16 cellular contexts compared by ENCODE assay signal in the genomic region with DNA sequence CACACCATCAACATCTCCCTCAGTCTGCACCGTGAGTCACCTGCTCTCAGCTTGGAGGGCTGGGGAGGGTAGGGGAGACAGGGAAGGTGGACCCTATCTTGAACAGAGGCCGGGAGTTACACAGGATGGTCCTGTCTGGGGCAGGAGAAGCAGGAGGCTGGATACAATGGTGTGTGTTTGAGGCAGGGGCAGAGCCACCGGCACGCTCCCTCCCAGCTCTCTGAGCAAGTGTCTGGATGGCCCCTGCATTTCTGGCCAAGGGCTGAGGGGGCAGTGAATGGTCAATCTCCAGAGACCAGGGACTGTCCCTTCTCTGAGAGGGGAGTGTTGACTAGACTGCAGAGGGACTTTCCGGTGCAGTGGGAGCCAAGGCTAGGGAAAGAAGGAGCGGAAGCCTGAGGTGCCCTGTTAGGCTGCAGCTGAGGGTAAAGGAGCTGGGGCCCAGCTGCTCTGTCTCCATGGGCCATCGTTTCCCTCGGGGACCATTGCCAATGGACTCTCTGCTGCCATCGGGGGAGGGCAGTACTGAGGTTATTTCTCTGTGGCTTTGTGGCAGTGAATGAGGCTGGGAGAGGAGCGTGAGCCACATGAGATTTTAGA. TPM values are rescaled to one million over a fixed set of nuclear protein-coding genes. Genes with fewer than 3 reads are reported as not detected.
DNase-seq lines count a peak whose midpoint lies in the region; ATAC-seq and TF ChIP-seq lines count a peak whose summit lies in the region.
"Had no signal": no experiment of that assay in that cellular context is flagged by ENCODE, and none has a peak within 500 bp of the region (broad histone marks: within the 10 kb centered on the region; RNA-seq: fewer than 3 reads in every experiment).

No MANE protein-coding gene starts in this region.

- no peaks in the 10 kb centered on the region for H3K9me3 ChIP-seq in BLaER1 treated with 17β-estradiol and CSF1 and Interleukin-3, amounts not matched to agents 10 nM and 100 nM (replicated peaks in 1 of 11)
- no peaks in the 10 kb centered on the region for H3K9me3 ChIP-seq in hepatocyte (ENCODE audit: low read depth)
- H3K9me3 ChIP-seq in gastrocnemius medialis: no peaks in the 10 kb centered on the region

- H3K9me3 Mint-ChIP-seq in natural killer cell treated with Interleukin-12 subunit alpha and Interleukin-12 subunit beta and Interleukin-15 and Interleukin-18, amount 100 ng/mL, for 72 hours: no peaks in the 10 kb centered on the region
- H3K9me3 Mint-ChIP-seq: effector memory CD8-positive, alpha-beta T cell; T-helper 1 cell treated with Interleukin-12 subunit alpha and Interleukin-12 subunit beta and Interleukin-4 antibody, amounts not matched to agents 30 μg/mL and 1 μg/mL, for 36 hours had no signal

- H3K27ac ChIP-seq in BLaER1 treated with 17β-estradiol and CSF1 and Interleukin-3, amounts not matched to agents 10 nM and 100 nM: peak overlapping the region in 8 of 11 experiments; percentile 23 to 91 (median 88); a peak in 11 of 22 replicates
- H3K27ac ChIP-seq in hepatocyte (peak overlapping the region; percentile 98), gastrocnemius medialis (peak overlapping the region in 3 of 4 donors; percentile 52 to 55 (median 54))

- H3K27me3 Mint-ChIP-seq in natural killer cell treated with Interleukin-12 subunit alpha and Interleukin-12 subunit beta and Interleukin-15 and Interleukin-18, amount 100 ng/mL, for 72 hours: no peaks in the 10 kb centered on the region
- H3K27me3 Mint-ChIP-seq: activated CD4-positive, alpha-beta T cell treated with anti-CD3 and anti-CD28 coated beads for 36 hours; effector memory CD8-positive, alpha-beta T cell had no signal

- DNase-seq in anterior cingulate cortex (lab: John Stamatoyannopoulos, UW) (peak in 38 of 58 donors; percentile 15 to 71 (median 40)), hepatocyte (ENCODE audit: low spot score) (no peak), gastrocnemius medialis (no peak)
- no peak for DNase-seq in activated CD4-positive, alpha-beta T cell treated with anti-CD3 and anti-CD28 coated beads for 4 hours
- no peak for DNase-seq in natural killer cell treated with Interleukin-12 subunit alpha and Interleukin-12 subunit beta and Interleukin-15 and Interleukin-18, amount 100 ng/mL, for 72 hours (ENCODE audit: low spot score)
- DNase-seq: activated CD4-positive, alpha-beta T cell treated with anti-CD3 and anti-CD28 coated beads for 36 hours; activated T-cell treated with anti-CD3 and anti-CD28 coated beads, Interleukin-2, amount 50 U/mL, for 1 hour; AML-193; effector memory CD8-positive, alpha-beta T cell; KG1; NCI-H446 treated with DMSO at 0.1 percent for 48 hours had no signal

- peaks cover 0 to 2% of the 10 kb centered on the region in 2 donors for H3K4me1 Mint-ChIP-seq in natural killer cell treated with Interleukin-12 subunit alpha and Interleukin-12 subunit beta and Interleukin-15 and Interleukin-18, amount 100 ng/mL, for 72 hours (ENCODE audit: low read depth in 2 of 2)
- H3K4me1 Mint-ChIP-seq: activated CD4-positive, alpha-beta T cell treated with anti-CD3 and anti-CD28 coated beads for 36 hours had no signal

- no peaks in the 10 kb centered on the region for H3K9me2 ChIP-seq in hepatocyte (replicated peaks; ENCODE audit: insufficient read depth)

- H3K4me3 Mint-ChIP-seq in natural killer cell treated with Interleukin-12 subunit alpha and Interleukin-12 subunit beta and Interleukin-15 and Interleukin-18, amount 100 ng/mL, for 72 hours: no peak overlapping the region
- H3K4me3 Mint-ChIP-seq: activated CD4-positive, alpha-beta T cell treated with anti-CD3 and anti-CD28 coated beads for 36 hours; effector memory CD8-positive, alpha-beta T cell; T-helper 1 cell treated with Interleukin-12 subunit alpha and Interleukin-12 subunit beta and Interleukin-4 antibody, amounts not matched to agents 30 μg/mL and 1 μg/mL, for 36 hours had no signal

- TF ChIP-seq POLR2A in gastrocnemius medialis (IDR thresholded peaks at IDR 0.05): no peak

- H3K27ac Mint-ChIP-seq in natural killer cell treated with Interleukin-12 subunit alpha and Interleukin-12 subunit beta and Interleukin-15 and Interleukin-18, amount 100 ng/mL, for 72 hours: no peak overlapping the region
- H3K27ac Mint-ChIP-seq: activated CD4-positive, alpha-beta T cell treated with anti-CD3 and anti-CD28 coated beads for 36 hours; effector memory CD8-positive, alpha-beta T cell; T-helper 1 cell treated with Interleukin-12 subunit alpha and Interleukin-12 subunit beta and Interleukin-4 antibody, amounts not matched to agents 30 μg/mL and 1 μg/mL, for 36 hours had no signal

- peaks cover 0 to 69% (median 0%) of the 10 kb centered on the region in 11 experiments; a peak in 6 of 22 replicates for H4K20me1 ChIP-seq in BLaER1 treated with 17β-estradiol and CSF1 and Interleukin-3, amounts not matched to agents 10 nM and 100 nM
- H4K20me1 ChIP-seq in hepatocyte (ENCODE audit: insufficient read depth, poor library complexity, severe bottlenecking): no peaks in the 10 kb centered on the region

- peaks cover 49% of the 10 kb centered on the region for H3K79me2 ChIP-seq in hepatocyte

- ATAC-seq in gastrocnemius medialis (no peak), GM21390 (IDR thresholded peaks at IDR 0.05; ENCODE audit: unreplicated experiment) (no peak), GM18858 (IDR thresholded peaks at IDR 0.05; ENCODE audit: unreplicated experiment) (no peak)
- no peak for ATAC-seq in natural killer cell treated with Interleukin-12 subunit alpha and Interleukin-12 subunit beta and Interleukin-15 and Interleukin-18, amount 100 ng/mL, for 72 hours
- ATAC-seq: activated CD4-positive, alpha-beta T cell treated with anti-CD3 and anti-CD28 coated beads for 36 hours; effector memory CD8-positive, alpha-beta T cell had no signal

- TF ChIP-seq CTCF in hepatocyte (IDR thresholded peaks at IDR 0.05; ENCODE audit: poor library complexity): no peak
- TF ChIP-seq CTCF in gastrocnemius medialis (IDR thresholded peaks at IDR 0.05 in 4 of 5, conservative IDR thresholded peaks at IDR 0.05 in 1 of 5): no peak

- H3K4me2 ChIP-seq in BLaER1 treated with 17β-estradiol and CSF1 and Interleukin-3, amounts not matched to agents 10 nM and 100 nM: peak overlapping the region; percentile 1 to 99 (median 96); a peak in 20 of 22 replicates
- no peak overlapping the region for H3K4me2 ChIP-seq in hepatocyte

- H3K4me1 ChIP-seq in BLaER1 treated with 17β-estradiol and CSF1 and Interleukin-3, amounts not matched to agents 10 nM and 100 nM: peaks cover 51 to 97% (median 79%) of the 10 kb centered on the region in 10 experiments
- H3K4me1 ChIP-seq in hepatocyte (ENCODE audit: insufficient read depth) (peaks cover 53% of the 10 kb centered on the region), gastrocnemius medialis (peaks cover 12 to 17% of the 10 kb centered on the region in 2 donors)

- H3K4me3 ChIP-seq in BLaER1 treated with 17β-estradiol and CSF1 and Interleukin-3, amounts not matched to agents 10 nM and 100 nM: 0 out of 20 replicates have a peak overlapping the region, but pooled peaks of 1 of the 10 experiments have one; percentile 5
- H3K4me3 ChIP-seq in hepatocyte: no peak overlapping the region
- H3K4me3 ChIP-seq in gastrocnemius medialis: no peak overlapping the region

- no peaks in the 10 kb centered on the region for H3K27me3 ChIP-seq in BLaER1 treated with 17β-estradiol and CSF1 and Interleukin-3, amounts not matched to agents 10 nM and 100 nM
- H3K27me3 ChIP-seq in hepatocyte (no peaks in the 10 kb centered on the region), gastrocnemius medialis (no peaks in the 10 kb centered on the region)

- intact Hi-C loops in gastrocnemius medialis (cut with DNase I; ENCODE audit: low total_unique reads): no loop called here

- in situ Hi-C loops in gastrocnemius medialis (cut with MboI; ENCODE audit: low sequenced_read_pairs in 4 of 4): no loop called here

- H2AFZ ChIP-seq in hepatocyte: no peak overlapping the region

- 90% methylated on average over 10 of the region's 10 CpGs for WGBS in hepatocyte (ENCODE audit: low lambda C conversion rate, missing lambda C conversion rate)

- H3K36me3 Mint-ChIP-seq in natural killer cell treated with Interleukin-12 subunit alpha and Interleukin-12 subunit beta and Interleukin-15 and Interleukin-18, amount 100 ng/mL, for 72 hours: no peaks in the 10 kb centered on the region

- H3K36me3 ChIP-seq in BLaER1 treated with 17β-estradiol and CSF1 and Interleukin-3, amounts not matched to agents 10 nM and 100 nM: peaks cover 21 to 94% (median 51%) of the 10 kb centered on the region in 11 experiments; a peak in 19 of 22 replicates
- H3K36me3 ChIP-seq in hepatocyte (replicated peaks; ENCODE audit: insufficient read depth, low read depth) (no peaks in the 10 kb centered on the region), gastrocnemius medialis (no peaks in the 10 kb centered on the region)

- peak overlapping the region in 8 of 11 experiments; percentile 12 to 79 (median 36); a peak in 10 of 22 replicates for H3K9ac ChIP-seq in BLaER1 treated with 17β-estradiol and CSF1 and Interleukin-3, amounts not matched to agents 10 nM and 100 nM

RNA-seq across cellular contexts. Expression of a gene that starts 1.9 kb away (rescaled TPM):
- not detected in 2 replicates for total RNA-seq in hepatocyte
- 0.59 TPM in 1 of 2 replicates, not detected in the other for polyA plus RNA-seq in hepatocyte
- not detected for total RNA-seq in gastrocnemius medialis
- not detected for total RNA-seq in natural killer cell treated with Interleukin-12 subunit alpha and Interleukin-12 subunit beta and Interleukin-15 and Interleukin-18, amount 100 ng/mL, for 72 hours
- total RNA-seq: activated CD4-positive, alpha-beta T cell treated with anti-CD3 and anti-CD28 coated beads for 36 hours; kidney epithelial cell had no signal

RNA-seq across cellular contexts. Expression of a gene that starts 17.3 kb away (rescaled TPM):
- total RNA-seq in hepatocyte (48.5 and 76.8 TPM in 2 replicates), gastrocnemius medialis (10 to 100 TPM; 26.1 to 53.5 (median 49.8) TPM)
- 47.8 and 57.6 TPM in 2 replicates for polyA plus RNA-seq in hepatocyte
- under 1 TPM; 0.42 to 0.45 TPM for total RNA-seq in natural killer cell treated with Interleukin-12 subunit alpha and Interleukin-12 subunit beta and Interleukin-15 and Interleukin-18, amount 100 ng/mL, for 72 hours

RNA-seq across cellular contexts. Expression of a gene that starts 34.4 kb away (rescaled TPM):
- total RNA-seq in hepatocyte: 76.7 and 78.9 TPM in 2 replicates
- 80.0 and 101 TPM in 2 replicates for polyA plus RNA-seq in hepatocyte
- 10 to 100 TPM; 12.5 to 17.4 (median 14.4) TPM for total RNA-seq in gastrocnemius medialis
- 100 to 1,000 TPM; 158 to 198 TPM for total RNA-seq in natural killer cell treated with Interleukin-12 subunit alpha and Interleukin-12 subunit beta and Interleukin-15 and Interleukin-18, amount 100 ng/mL, for 72 hours

RNA-seq across cellular contexts. Expression of a gene that starts 56.6 kb away (rescaled TPM):
- 21.9 and 24.8 TPM in 2 replicates for total RNA-seq in hepatocyte
- polyA plus RNA-seq in hepatocyte: 12.3 and 12.9 TPM in 2 replicates
- total RNA-seq in gastrocnemius medialis: 1 to 10 TPM; 4.8 to 9.5 (median 5.5) TPM
- total RNA-seq in natural killer cell treated with Interleukin-12 subunit alpha and Interleukin-12 subunit beta and Interleukin-15 and Interleukin-18, amount 100 ng/mL, for 72 hours: 1 to 10 TPM; 7.7 to 8.0 TPM

Comparison
In these comparisons a context has a peak if more than half of its experiments do, and no peak if none do; other contexts are left out.
1. DNase-seq: peak in anterior cingulate cortex (38 of 58); none in hepatocyte (single experiment), gastrocnemius medialis (0 of 2), activated CD4-positive, alpha-beta T cell treated with anti-CD3 and anti-CD28 coated beads for 4 hours (0 of 2) and natural killer cell treated with Interleukin-12 subunit alpha and Interleukin-12 subunit beta and Interleukin-15 and Interleukin-18, amount 100 ng/mL, for 72 hours (single experiment).
2. RNA of a gene that starts 17.3 kb away (total RNA-seq): 48.5 to 76.8 TPM in hepatocyte and 26.1 to 53.5 TPM in gastrocnemius medialis; 0.42 to 0.45 TPM in natural killer cell treated with Interleukin-12 subunit alpha and Interleukin-12 subunit beta and Interleukin-15 and Interleukin-18, amount 100 ng/mL, for 72 hours; every median in the first group is over 10 times any median in the second.
3. Peak in every context shown above with its lines, with median percentiles within 50 percentile points of each other: H3K27ac ChIP-seq.